In genomic region chr11:18246379-18247161, GRCh38 we compare ENCODE assay signal across 9 cellular contexts. TPM values are rescaled to one million over a fixed set of nuclear protein-coding genes. Genes with fewer than 3 reads are reported as not detected.
DNase-seq lines count a peak whose midpoint lies in the region; ATAC-seq, FAIRE-seq and TF ChIP-seq lines count a peak whose summit lies in the region.
"Not testable (repeated sequence)": the region's sequence is repeated elsewhere in the genome, so short reads cannot be mapped to it uniquely, and the experiment has no call there.
"Had no signal": no experiment of that assay in that cellular context is flagged by ENCODE, and none has a peak within 500 bp of the region (broad histone marks: within the 10 kb centered on the region; RNA-seq: fewer than 3 reads in every experiment).

No MANE protein-coding gene starts in this region.

- H3K9me3 Mint-ChIP-seq in activated CD4-positive, alpha-beta T cell treated with anti-CD3 and anti-CD28 coated beads, Interleukin-2, amount 10 ng/mL, durations not matched to agents 24 days and 14 days: not testable (repeated sequence)

- H3K36me3 Mint-ChIP-seq in activated CD4-positive, alpha-beta T cell treated with anti-CD3 and anti-CD28 coated beads, Interleukin-2, amount 10 ng/mL, durations not matched to agents 24 days and 14 days (ENCODE audit: low read depth): not testable (repeated sequence)

- peak overlapping the region; percentile 41 for H3K4me3 ChIP-seq in GM06990 (replicated peaks; ENCODE audit: low read depth, low read length)
- peak overlapping the region; percentile 19; the same call in 1 of the 2 replicates for H3K4me3 ChIP-seq in MM.1S (ENCODE audit: low read length)
- H3K4me3 ChIP-seq in bronchial epithelial cell (ENCODE audit: low read depth, low read length): not testable (repeated sequence)

- not testable (repeated sequence) for H3K79me2 ChIP-seq in MM.1S (ENCODE audit: low read length)

- peaks cover 28% of the 10 kb centered on the region for H3K4me1 Mint-ChIP-seq in activated CD4-positive, alpha-beta T cell treated with anti-CD3 and anti-CD28 coated beads, Interleukin-2, amount 10 ng/mL, durations not matched to agents 24 days and 14 days

- peak overlapping the region; percentile 59; the same call in 1 of the 2 replicates for H3K27ac ChIP-seq in MM.1S (ENCODE audit: low read length)

- H3K4me1 ChIP-seq in MM.1S (ENCODE audit: low read length): peaks cover 16% of the 10 kb centered on the region

- not testable (repeated sequence) for H3K36me3 ChIP-seq in GM06990 (ENCODE audit: control insufficient read depth, insufficient read depth, low read length); MM.1S (replicated peaks; ENCODE audit: insufficient read depth, low read length); bronchial epithelial cell (ENCODE audit: control insufficient read depth, insufficient read depth, low read length)

- H3F3A ChIP-seq in MM.1S (ENCODE audit: insufficient read depth, low read length): not testable (repeated sequence)

- ATAC-seq in GM19025 (IDR thresholded peaks at IDR 0.05; ENCODE audit: low read depth, unreplicated experiment) (peak; percentile 72), GM21619 (IDR thresholded peaks at IDR 0.05; ENCODE audit: unreplicated experiment) (peak; percentile 75), HG03064 (IDR thresholded peaks at IDR 0.05; ENCODE audit: low read depth, unreplicated experiment) (peak; percentile 81)

- peak overlapping the region; percentile 43 for H3K4me2 ChIP-seq in MM.1S (ENCODE audit: low read depth, low read length)

- H3K27me3 Mint-ChIP-seq in activated CD4-positive, alpha-beta T cell treated with anti-CD3 and anti-CD28 coated beads, Interleukin-2, amount 10 ng/mL, durations not matched to agents 24 days and 14 days: peaks cover 11% of the 10 kb centered on the region

- not testable (repeated sequence) for H3K27me3 ChIP-seq in GM06990 (replicated peaks; ENCODE audit: control insufficient read depth, insufficient read depth, low read length); MM.1S (replicated peaks; ENCODE audit: insufficient read depth, low read length); bronchial epithelial cell (ENCODE audit: control insufficient read depth, insufficient read depth, low read length)

- H3K9me2 ChIP-seq in MM.1S (replicated peaks; ENCODE audit: insufficient read depth, low read length): not testable (repeated sequence)

- not testable (repeated sequence) for H2AFZ ChIP-seq in MM.1S (ENCODE audit: low read length)

- not testable (repeated sequence) for H4K20me1 ChIP-seq in MM.1S (ENCODE audit: insufficient read depth, low read length)

- TF ChIP-seq CTCF in GM06990 (IDR thresholded peaks at IDR 0.05; ENCODE audit: insufficient read depth, low read length, poor library complexity, severe bottlenecking): peak; percentile 17
- not testable (repeated sequence) for TF ChIP-seq CTCF in MM.1S (IDR thresholded peaks at IDR 0.05; ENCODE audit: low read length); bronchial epithelial cell (IDR thresholded peaks at IDR 0.05; ENCODE audit: insufficient read depth, low read length, severe bottlenecking)

- peak; percentile 81 for FAIRE-seq in bronchial epithelial cell (lab: Jason Lieb, UNC)

- H3K9ac ChIP-seq in MM.1S (ENCODE audit: low read length): peak overlapping the region; percentile 30; the same call in 1 of the 2 replicates

- intact Hi-C loops in activated CD4-positive, alpha-beta T cell treated with anti-CD3 and anti-CD28 coated beads, Interleukin-2, amount 10 ng/mL, durations not matched to agents 24 days and 14 days (cut with micrococcal nuclease): loop anchor here (1.0 to 10.0 kb wide), 4 partner anchors 233 to 518 kb away; partner anchors contain the start of genes SERGEF and SPTY2D1

- DNase-seq in GM06990 (ENCODE audit: extremely low read depth, insufficient read length) (peak; percentile 77), MM.1S (peak; percentile 70), renal cortical epithelial cell (ENCODE audit: low read depth) (peak; percentile 61)
- DNase-seq in activated CD4-positive, alpha-beta T cell treated with anti-CD3 and anti-CD28 coated beads, Interleukin-2, amount 10 ng/mL, durations not matched to agents 24 days and 14 days: peak; percentile 82
- not testable (repeated sequence) for DNase-seq in bronchial epithelial cell (ENCODE audit: low read depth)

- peak overlapping the region; percentile 87 for H3K27ac Mint-ChIP-seq in activated CD4-positive, alpha-beta T cell treated with anti-CD3 and anti-CD28 coated beads, Interleukin-2, amount 10 ng/mL, durations not matched to agents 24 days and 14 days

- not testable (repeated sequence) for H3K9me3 ChIP-seq in MM.1S (replicated peaks; ENCODE audit: insufficient read depth, low read length)

- peak overlapping the region; percentile 77 for H3K4me3 Mint-ChIP-seq in activated CD4-positive, alpha-beta T cell treated with anti-CD3 and anti-CD28 coated beads, Interleukin-2, amount 10 ng/mL, durations not matched to agents 24 days and 14 days

RNA-seq across cellular contexts. Expression of gene SAA2, which starts 1.9 kb away (rescaled TPM):
- total RNA-seq in activated CD4-positive, alpha-beta T cell treated with anti-CD3 and anti-CD28 coated beads, Interleukin-2, amount 10 ng/mL, durations not matched to agents 24 days and 14 days: not detected in 2 replicates
- total RNA-seq in bronchial epithelial cell: 1.9 TPM in 1 of 2 replicates, not detected in the other
- total RNA-seq in renal cortical epithelial cell: 225 and 425 TPM in 2 replicates

RNA-seq across cellular contexts. Expression of gene SAA4, which starts 10.0 kb away (rescaled TPM):
- not detected in 2 replicates for total RNA-seq in activated CD4-positive, alpha-beta T cell treated with anti-CD3 and anti-CD28 coated beads, Interleukin-2, amount 10 ng/mL, durations not matched to agents 24 days and 14 days
- total RNA-seq in bronchial epithelial cell (not detected in 2 replicates), renal cortical epithelial cell (2.4 and 7.5 TPM in 2 replicates)
- total RNA-seq: prostate gland had no signal

RNA-seq across cellular contexts. Expression of gene SAA1, which starts 19.5 kb away (rescaled TPM):
- not detected in 2 replicates for total RNA-seq in activated CD4-positive, alpha-beta T cell treated with anti-CD3 and anti-CD28 coated beads, Interleukin-2, amount 10 ng/mL, durations not matched to agents 24 days and 14 days
- total RNA-seq in bronchial epithelial cell (1.6 and 4.7 TPM in 2 replicates), renal cortical epithelial cell (137 and 322 TPM in 2 replicates)

Comparison
In these comparisons a context has a peak if more than half of its experiments do, and no peak if none do; other contexts are left out.
1. RNA of gene SAA2, which starts 1.9 kb away (total RNA-seq): 225 to 425 TPM in renal cortical epithelial cell; not detected in activated CD4-positive, alpha-beta T cell treated with anti-CD3 and anti-CD28 coated beads, Interleukin-2, amount 10 ng/mL, durations not matched to agents 24 days and 14 days and 1.9 TPM in bronchial epithelial cell; every median in the first group is over 10 times any median in the second.
2. RNA of gene SAA1, which starts 19.5 kb away (total RNA-seq): 137 to 322 TPM in renal cortical epithelial cell; 1.6 to 4.7 TPM in bronchial epithelial cell and not detected in activated CD4-positive, alpha-beta T cell treated with anti-CD3 and anti-CD28 coated beads, Interleukin-2, amount 10 ng/mL, durations not matched to agents 24 days and 14 days; every median in the first group is over 10 times any median in the second.
3. Peak in every context shown above with its lines, with median percentiles within 50 percentile points of each other: ATAC-seq.